In genomic region chr20:17878069-17878911, GRCh38 we compare ENCODE assay signal across 20 cellular contexts.
DNase-seq lines count a peak whose midpoint lies in the region; ATAC-seq and TF ChIP-seq lines count a peak whose summit lies in the region.
"Had no signal": no experiment of that assay in that cellular context is flagged by ENCODE, and none has a peak within 500 bp of the region (broad histone marks: within the 10 kb centered on the region; RNA-seq: fewer than 3 reads in every experiment).

No MANE protein-coding gene starts in this region.

- H3K27me3 ChIP-seq in DOHH2 (ENCODE audit: control insufficient read depth, low read length) = no peaks in the 10 kb centered on the region
- no peaks in the 10 kb centered on the region for H3K27me3 ChIP-seq in Loucy (ENCODE audit: insufficient read depth, low read length, poor library complexity, severe bottlenecking)
- H3K27me3 ChIP-seq: Peyer's patch, upper lobe of left lung had no signal

- ATAC-seq in central memory CD8-positive, alpha-beta T cell (replicated peaks; ENCODE audit: extremely low read depth, poor library complexity, severe bottlenecking) = no peak
- no peak for ATAC-seq in stimulated activated memory B cell treated with anti-CD40 and anti-IgM and Interleukin-4, amounts not matched to agents 10 μg/mL and 1 μg/mL and 100 μg/mL, for 72 hours
- no peak for ATAC-seq in HG03439 (IDR thresholded peaks at IDR 0.05; ENCODE audit: unreplicated experiment)
- no peak for ATAC-seq in HG03457 (IDR thresholded peaks at IDR 0.05; ENCODE audit: unreplicated experiment)
- ATAC-seq: SK-N-SH treated with all-trans-retinoic acid at 6 μM for 48 hours had no signal

- H3K36me3 ChIP-seq in DOHH2 (ENCODE audit: control insufficient read depth, low read length) (no peaks in the 10 kb centered on the region), Loucy (ENCODE audit: insufficient read depth, low read length) (no peaks in the 10 kb centered on the region)
- H3K36me3 ChIP-seq: Peyer's patch, upper lobe of left lung had no signal

- H3K27ac Mint-ChIP-seq in central memory CD8-positive, alpha-beta T cell (ENCODE audit: low read depth) = peak overlapping the region; percentile 3
- H3K27ac Mint-ChIP-seq in stimulated activated memory B cell treated with anti-CD40 and anti-IgM and Interleukin-4, amounts not matched to agents 10 μg/mL and 1 μg/mL and 100 μg/mL, for 72 hours = peak overlapping the region; percentile 62
- H3K27ac Mint-ChIP-seq: activated naive CD8-positive, alpha-beta T cell had no signal

- H3K4me1 Mint-ChIP-seq in central memory CD8-positive, alpha-beta T cell = peaks cover 11% of the 10 kb centered on the region
- peaks cover 48% of the 10 kb centered on the region for H3K4me1 Mint-ChIP-seq in stimulated activated memory B cell treated with anti-CD40 and anti-IgM and Interleukin-4, amounts not matched to agents 10 μg/mL and 1 μg/mL and 100 μg/mL, for 72 hours

- no peaks in the 10 kb centered on the region for H3K9me3 ChIP-seq in DOHH2 (ENCODE audit: control insufficient read depth, insufficient read depth, low read length)
- H3K9me3 ChIP-seq in Loucy (ENCODE audit: insufficient read depth, low read depth, low read length) = no peaks in the 10 kb centered on the region
- H3K9me3 ChIP-seq: Peyer's patch, upper lobe of left lung had no signal

- H3K27ac ChIP-seq in DOHH2 (ENCODE audit: low read depth, low read length) = peak overlapping the region; percentile 78
- H3K27ac ChIP-seq: upper lobe of left lung had no signal

- TF ChIP-seq CTCF in DOHH2 (IDR thresholded peaks at IDR 0.05; ENCODE audit: low read depth, low read length, poor library complexity, severe bottlenecking) (no peak), Loucy (conservative IDR thresholded peaks at IDR 0.05; ENCODE audit: low read length) (no peak)

- H3K36me3 Mint-ChIP-seq in central memory CD8-positive, alpha-beta T cell (ENCODE audit: insufficient read depth) = no peaks in the 10 kb centered on the region
- H3K36me3 Mint-ChIP-seq in stimulated activated memory B cell treated with anti-CD40 and anti-IgM and Interleukin-4, amounts not matched to agents 10 μg/mL and 1 μg/mL and 100 μg/mL, for 72 hours = no peaks in the 10 kb centered on the region
- H3K36me3 Mint-ChIP-seq: activated naive CD8-positive, alpha-beta T cell; brain had no signal

- DNase-seq in central memory CD8-positive, alpha-beta T cell (ENCODE audit: low spot score in 2 of 2) = no peak
- DNase-seq in DMS 273 (lab: John Stamatoyannopoulos, UW; ENCODE audit: unreplicated experiment) (no peak), NCI-H446 treated with DMSO at 0.1 percent for 48 hours (lab: John Stamatoyannopoulos, UW) (no peak)
- DNase-seq: activated CD4-positive, alpha-beta T cell treated with anti-CD3 and anti-CD28 coated beads, Interleukin-2, amount 50 U/mL, for 1 hour; cortex of kidney; DND-41; hippocampal formation; kidney glomerular epithelial cell; NCI-H1436 treated with DMSO at 0.1 percent for 48 hours; stimulated activated naive CD4-positive, alpha-beta T cell; upper lobe of left lung had no signal

- H4K20me1 ChIP-seq in DOHH2 (ENCODE audit: control insufficient read depth, insufficient read depth, low read depth, low read length) = no peaks in the 10 kb centered on the region
- H4K20me1 ChIP-seq in Loucy (ENCODE audit: insufficient read depth, low read length, poor library complexity, severe bottlenecking) = no peaks in the 10 kb centered on the region

- H3K4me3 ChIP-seq in DOHH2 (ENCODE audit: low read length) (peak overlapping the region; percentile 57), Loucy (ENCODE audit: low read length, poor library complexity, severe bottlenecking) (no peak overlapping the region)
- H3K4me3 ChIP-seq: Peyer's patch, upper lobe of left lung had no signal

- H3F3A ChIP-seq in DOHH2 (ENCODE audit: control insufficient read depth, insufficient read depth) (peaks cover 4% of the 10 kb centered on the region; the same call in 1 of the 2 replicates), Loucy (ENCODE audit: low read depth) (no peaks in the 10 kb centered on the region)

- no peak overlapping the region for H3K9ac ChIP-seq in Loucy (ENCODE audit: low read depth, low read length, poor library complexity, severe bottlenecking)

- no peak overlapping the region for H3K4me3 Mint-ChIP-seq in central memory CD8-positive, alpha-beta T cell
- H3K4me3 Mint-ChIP-seq in stimulated activated memory B cell treated with anti-CD40 and anti-IgM and Interleukin-4, amounts not matched to agents 10 μg/mL and 1 μg/mL and 100 μg/mL, for 72 hours = peak overlapping the region; percentile 32
- H3K4me3 Mint-ChIP-seq: activated naive CD8-positive, alpha-beta T cell; brain had no signal

- H3K4me1 ChIP-seq in DOHH2 (ENCODE audit: control insufficient read depth, low read length) = peaks cover 46% of the 10 kb centered on the region
- peaks cover 2% of the 10 kb centered on the region for H3K4me1 ChIP-seq in Loucy (ENCODE audit: insufficient read depth, low read length, poor library complexity, severe bottlenecking)

- H3K9me2 ChIP-seq in DOHH2 (replicated peaks; ENCODE audit: control insufficient read depth, low read length) (no peaks in the 10 kb centered on the region), Loucy (replicated peaks; ENCODE audit: low read depth, low read length) (no peaks in the 10 kb centered on the region)

- H3K9me3 Mint-ChIP-seq in central memory CD8-positive, alpha-beta T cell = no peaks in the 10 kb centered on the region
- no peaks in the 10 kb centered on the region for H3K9me3 Mint-ChIP-seq in stimulated activated memory B cell treated with anti-CD40 and anti-IgM and Interleukin-4, amounts not matched to agents 10 μg/mL and 1 μg/mL and 100 μg/mL, for 72 hours
- H3K9me3 Mint-ChIP-seq: brain had no signal

- peaks cover 35% of the 10 kb centered on the region for H3K27me3 Mint-ChIP-seq in central memory CD8-positive, alpha-beta T cell
- H3K27me3 Mint-ChIP-seq in stimulated activated memory B cell treated with anti-CD40 and anti-IgM and Interleukin-4, amounts not matched to agents 10 μg/mL and 1 μg/mL and 100 μg/mL, for 72 hours = peaks cover 4% of the 10 kb centered on the region
- H3K27me3 Mint-ChIP-seq: activated naive CD8-positive, alpha-beta T cell had no signal

- H3K79me2 ChIP-seq in DOHH2 (ENCODE audit: control insufficient read depth, low read length) (no peaks in the 10 kb centered on the region), Loucy (ENCODE audit: insufficient read depth, low read length) (no peaks in the 10 kb centered on the region)

- H3K4me2 ChIP-seq in DOHH2 (ENCODE audit: low read length) (peak overlapping the region; percentile 74), Loucy (ENCODE audit: low read depth, low read length, poor library complexity, severe bottlenecking) (no peak overlapping the region)

- 0 out of 2 replicates have a peak overlapping the region, but pooled peaks have one; percentile 25 for H2AFZ ChIP-seq in Loucy (ENCODE audit: low read length)
